In the genomic region with DNA sequence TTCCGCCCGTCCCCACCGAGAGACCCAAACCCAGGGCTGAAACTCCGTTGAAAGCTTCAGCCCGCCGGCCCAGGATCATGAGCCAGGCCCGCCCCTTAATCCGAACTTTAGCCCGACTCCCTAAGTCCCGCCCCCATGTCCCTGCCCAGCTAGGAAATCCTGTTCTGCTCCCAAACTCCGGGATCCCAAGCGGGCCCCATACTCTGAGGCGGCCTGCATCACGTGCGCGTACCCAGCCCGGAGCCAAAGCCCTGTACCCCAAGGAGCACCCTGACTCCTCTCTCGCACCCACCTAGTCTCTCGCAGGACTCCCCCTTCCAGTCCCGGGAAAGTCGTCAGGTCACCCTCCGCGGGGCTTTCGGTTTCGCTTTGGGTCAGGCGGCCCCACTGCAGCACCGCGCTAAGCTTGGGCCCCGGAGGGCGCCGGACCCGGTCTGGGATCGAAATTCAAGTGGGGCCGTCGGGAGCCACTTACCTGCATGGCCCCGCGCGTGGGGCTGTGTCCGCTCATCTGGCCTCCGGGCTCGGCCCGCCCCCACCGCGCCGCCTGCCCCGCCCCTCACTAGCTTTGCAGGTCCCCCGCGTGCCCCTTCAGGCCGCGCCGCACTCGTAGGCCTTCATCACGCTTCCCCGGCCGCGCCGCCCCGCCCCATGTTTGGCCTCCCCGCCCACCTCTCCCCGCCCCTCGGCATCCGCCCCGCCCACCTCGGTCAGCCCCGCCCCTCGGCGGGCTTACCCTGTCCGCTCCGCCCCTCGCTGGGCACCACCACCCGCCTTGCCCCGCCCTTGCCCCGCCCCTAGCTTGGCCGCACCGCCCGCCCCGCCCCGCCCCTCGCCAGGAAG, we compare ENCODE assay signal across 1 cellular context.
TF ChIP-seq lines count a peak whose summit lies in the region.

A gene (minus strand): TSS at position 629 of the 843 bp plus-strand sequence. CDS start 118 bp downstream, at position 511.

TF ChIP-seq in K562, 482 proteins besides CTCF, POLR2A, EP300 and RAD21 (continued from another document and continues in another):
- TF ChIP-seq, protein P1, sequence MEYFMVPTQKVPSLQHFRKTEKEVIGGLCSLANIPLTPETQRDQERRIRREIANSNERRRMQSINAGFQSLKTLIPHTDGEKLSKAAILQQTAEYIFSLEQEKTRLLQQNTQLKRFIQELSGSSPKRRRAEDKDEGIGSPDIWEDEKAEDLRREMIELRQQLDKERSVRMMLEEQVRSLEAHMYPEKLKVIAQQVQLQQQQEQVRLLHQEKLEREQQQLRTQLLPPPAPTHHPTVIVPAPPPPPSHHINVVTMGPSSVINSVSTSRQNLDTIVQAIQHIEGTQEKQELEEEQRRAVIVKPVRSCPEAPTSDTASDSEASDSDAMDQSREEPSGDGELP (CRISPR knock-in tag; IDR thresholded peaks at IDR 0.05; ENCODE audit: borderline replicate concordance): peak; percentile 34; the same call in 1 of the 2 replicates
- TF ChIP-seq YY1 (IDR thresholded peaks at IDR 0.05; ENCODE audit: borderline replicate concordance in 1 of 3, control insufficient read depth in 1 of 3, extremely low read depth in 1 of 3, insufficient read depth in 3 of 3, insufficient read length in 1 of 3, insufficient replicate concordance in 2 of 3, low read depth in 1 of 3, low read length in 2 of 3) (peak in 1 of 3 experiments; percentile 34), RBM34 (IDR thresholded peaks at IDR 0.05; ENCODE audit: borderline replicate concordance, insufficient read depth, low read length) (no peak), SIRT6 (IDR thresholded peaks at IDR 0.05; ENCODE audit: low read depth, low read length) (no peak), XRCC3 (IDR thresholded peaks at IDR 0.05) (no peak), ZNF431 (CRISPR knock-in tag; IDR thresholded peaks at IDR 0.05) (no peak), PTTG1 (tag; IDR thresholded peaks at IDR 0.05; ENCODE audit: low read depth) (no peak), ZNF197 (CRISPR knock-in tag; IDR thresholded peaks at IDR 0.05; ENCODE audit: low read depth) (no peak), RBFOX2 (IDR thresholded peaks at IDR 0.05; ENCODE audit: low read depth, low read length) (peak; percentile 75), ZFX (CRISPR knock-in tag; IDR thresholded peaks at IDR 0.05) (peak; percentile 81), ZNF830 (CRISPR knock-in tag; IDR thresholded peaks at IDR 0.05) (no peak), DPF2 (IDR thresholded peaks at IDR 0.05) (0 out of 2 replicates have a peak, but pooled peaks have one; percentile 27), C11orf30 (IDR thresholded peaks at IDR 0.05; ENCODE audit: low read depth) (no peak), NR2C2 (CRISPR knock-in tag; IDR thresholded peaks at IDR 0.05) (0 out of 2 replicates have a peak, but pooled peaks have one; percentile 29), NR2C2 (tag; IDR thresholded peaks at IDR 0.05) (peak; percentile 81), TSC22D4 (tag; IDR thresholded peaks at IDR 0.05) (no peak), SREBF1 (IDR thresholded peaks at IDR 0.05; ENCODE audit: borderline replicate concordance, low read depth, low read length) (no peak), HDAC3 (IDR thresholded peaks at IDR 0.05; ENCODE audit: borderline replicate concordance, partially characterized antibody) (no peak), FOXM1 (IDR thresholded peaks at IDR 0.05; ENCODE audit: low read depth) (peak; percentile 83), FOXM1 (CRISPR knock-in tag; IDR thresholded peaks at IDR 0.05; ENCODE audit: low read depth) (no peak), GTF2F1 (IDR thresholded peaks at IDR 0.05; ENCODE audit: low read depth, low read length) (no peak), ZNF140 (CRISPR knock-in tag; IDR thresholded peaks at IDR 0.05) (no peak), GABPB1 (CRISPR knock-in tag; IDR thresholded peaks at IDR 0.05) (peak; percentile 37; the same call in 1 of the 2 replicates), EGR1 (conservative IDR thresholded peaks at IDR 0.05) (peak; percentile 25), SAP30 (IDR thresholded peaks at IDR 0.05; ENCODE audit: borderline replicate concordance, insufficient read depth, low read depth, low read length, poor library complexity, severe bottlenecking) (peak; percentile 23), ZBTB1 (CRISPR knock-in tag; IDR thresholded peaks at IDR 0.05; ENCODE audit: borderline replicate concordance, low read depth) (peak; percentile 51; the same call in 1 of the 2 replicates), POLR2G (IDR thresholded peaks at IDR 0.05; ENCODE audit: low read depth, low read length) (peak; percentile 76), EHMT2 (IDR thresholded peaks at IDR 0.05) (no peak), BRD4 (IDR thresholded peaks at IDR 0.05) (no peak), XRCC4 (IDR thresholded peaks at IDR 0.05; ENCODE audit: extremely low read depth, insufficient read depth, insufficient read length) (no peak), ZNF551 (CRISPR knock-in tag; IDR thresholded peaks at IDR 0.05) (no peak), GABPA (tag; conservative IDR thresholded peaks at IDR 0.05; ENCODE audit: low read depth) (peak; percentile 12; the same call in 1 of the 2 replicates), BRF1 (IDR thresholded peaks at IDR 0.05; ENCODE audit: borderline replicate concordance, extremely low read depth, insufficient read length) (no peak), MAZ (CRISPR knock-in tag; conservative IDR thresholded peaks at IDR 0.05 in 1 of 2, IDR thresholded peaks at IDR 0.05 in 1 of 2) (peak in 1 of 2 experiments; percentile 85; a peak in 3 of 4 replicates), MECOM (CRISPR knock-in tag; IDR thresholded peaks at IDR 0.05) (no peak), RAD51 (IDR thresholded peaks at IDR 0.05; ENCODE audit: borderline replicate concordance, low read depth) (no peak), POLR2B (IDR thresholded peaks at IDR 0.05; ENCODE audit: low read depth, partially characterized antibody) (no peak), MEF2D (tag; conservative IDR thresholded peaks at IDR 0.05; ENCODE audit: low read depth) (no peak), SUPT5H (IDR thresholded peaks at IDR 0.05) (peak; percentile 61), NR2F6 (CRISPR knock-in tag; IDR thresholded peaks at IDR 0.05) (no peak), L3MBTL2 (IDR thresholded peaks at IDR 0.05) (peak; percentile 36; the same call in 1 of the 2 replicates)
- TF ChIP-seq, protein P2, sequence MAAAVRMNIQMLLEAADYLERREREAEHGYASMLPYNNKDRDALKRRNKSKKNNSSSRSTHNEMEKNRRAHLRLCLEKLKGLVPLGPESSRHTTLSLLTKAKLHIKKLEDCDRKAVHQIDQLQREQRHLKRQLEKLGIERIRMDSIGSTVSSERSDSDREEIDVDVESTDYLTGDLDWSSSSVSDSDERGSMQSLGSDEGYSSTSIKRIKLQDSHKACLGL (CRISPR knock-in tag; IDR thresholded peaks at IDR 0.05; ENCODE audit: borderline replicate concordance, poor library complexity, severe bottlenecking): no peak
- TF ChIP-seq, protein P3, sequence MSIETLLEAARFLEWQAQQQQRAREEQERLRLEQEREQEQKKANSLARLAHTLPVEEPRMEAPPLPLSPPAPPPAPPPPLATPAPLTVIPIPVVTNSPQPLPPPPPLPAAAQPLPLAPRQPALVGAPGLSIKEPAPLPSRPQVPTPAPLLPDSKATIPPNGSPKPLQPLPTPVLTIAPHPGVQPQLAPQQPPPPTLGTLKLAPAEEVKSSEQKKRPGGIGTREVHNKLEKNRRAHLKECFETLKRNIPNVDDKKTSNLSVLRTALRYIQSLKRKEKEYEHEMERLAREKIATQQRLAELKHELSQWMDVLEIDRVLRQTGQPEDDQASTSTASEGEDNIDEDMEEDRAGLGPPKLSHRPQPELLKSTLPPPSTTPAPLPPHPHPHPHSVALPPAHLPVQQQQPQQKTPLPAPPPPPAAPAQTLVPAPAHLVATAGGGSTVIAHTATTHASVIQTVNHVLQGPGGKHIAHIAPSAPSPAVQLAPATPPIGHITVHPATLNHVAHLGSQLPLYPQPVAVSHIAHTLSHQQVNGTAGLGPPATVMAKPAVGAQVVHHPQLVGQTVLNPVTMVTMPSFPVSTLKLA (conservative IDR thresholded peaks at IDR 0.05): peak; percentile 71 to 80
- TF ChIP-seq, protein P4, sequence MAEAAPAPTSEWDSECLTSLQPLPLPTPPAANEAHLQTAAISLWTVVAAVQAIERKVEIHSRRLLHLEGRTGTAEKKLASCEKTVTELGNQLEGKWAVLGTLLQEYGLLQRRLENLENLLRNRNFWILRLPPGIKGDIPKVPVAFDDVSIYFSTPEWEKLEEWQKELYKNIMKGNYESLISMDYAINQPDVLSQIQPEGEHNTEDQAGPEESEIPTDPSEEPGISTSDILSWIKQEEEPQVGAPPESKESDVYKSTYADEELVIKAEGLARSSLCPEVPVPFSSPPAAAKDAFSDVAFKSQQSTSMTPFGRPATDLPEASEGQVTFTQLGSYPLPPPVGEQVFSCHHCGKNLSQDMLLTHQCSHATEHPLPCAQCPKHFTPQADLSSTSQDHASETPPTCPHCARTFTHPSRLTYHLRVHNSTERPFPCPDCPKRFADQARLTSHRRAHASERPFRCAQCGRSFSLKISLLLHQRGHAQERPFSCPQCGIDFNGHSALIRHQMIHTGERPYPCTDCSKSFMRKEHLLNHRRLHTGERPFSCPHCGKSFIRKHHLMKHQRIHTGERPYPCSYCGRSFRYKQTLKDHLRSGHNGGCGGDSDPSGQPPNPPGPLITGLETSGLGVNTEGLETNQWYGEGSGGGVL (CRISPR knock-in tag; IDR thresholded peaks at IDR 0.05): no peak
- TF ChIP-seq, protein P5, sequence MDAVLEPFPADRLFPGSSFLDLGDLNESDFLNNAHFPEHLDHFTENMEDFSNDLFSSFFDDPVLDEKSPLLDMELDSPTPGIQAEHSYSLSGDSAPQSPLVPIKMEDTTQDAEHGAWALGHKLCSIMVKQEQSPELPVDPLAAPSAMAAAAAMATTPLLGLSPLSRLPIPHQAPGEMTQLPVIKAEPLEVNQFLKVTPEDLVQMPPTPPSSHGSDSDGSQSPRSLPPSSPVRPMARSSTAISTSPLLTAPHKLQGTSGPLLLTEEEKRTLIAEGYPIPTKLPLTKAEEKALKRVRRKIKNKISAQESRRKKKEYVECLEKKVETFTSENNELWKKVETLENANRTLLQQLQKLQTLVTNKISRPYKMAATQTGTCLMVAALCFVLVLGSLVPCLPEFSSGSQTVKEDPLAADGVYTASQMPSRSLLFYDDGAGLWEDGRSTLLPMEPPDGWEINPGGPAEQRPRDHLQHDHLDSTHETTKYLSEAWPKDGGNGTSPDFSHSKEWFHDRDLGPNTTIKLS (IDR thresholded peaks at IDR 0.05; ENCODE audit: borderline replicate concordance, low read depth): no peak
- TF ChIP-seq, protein P6, sequence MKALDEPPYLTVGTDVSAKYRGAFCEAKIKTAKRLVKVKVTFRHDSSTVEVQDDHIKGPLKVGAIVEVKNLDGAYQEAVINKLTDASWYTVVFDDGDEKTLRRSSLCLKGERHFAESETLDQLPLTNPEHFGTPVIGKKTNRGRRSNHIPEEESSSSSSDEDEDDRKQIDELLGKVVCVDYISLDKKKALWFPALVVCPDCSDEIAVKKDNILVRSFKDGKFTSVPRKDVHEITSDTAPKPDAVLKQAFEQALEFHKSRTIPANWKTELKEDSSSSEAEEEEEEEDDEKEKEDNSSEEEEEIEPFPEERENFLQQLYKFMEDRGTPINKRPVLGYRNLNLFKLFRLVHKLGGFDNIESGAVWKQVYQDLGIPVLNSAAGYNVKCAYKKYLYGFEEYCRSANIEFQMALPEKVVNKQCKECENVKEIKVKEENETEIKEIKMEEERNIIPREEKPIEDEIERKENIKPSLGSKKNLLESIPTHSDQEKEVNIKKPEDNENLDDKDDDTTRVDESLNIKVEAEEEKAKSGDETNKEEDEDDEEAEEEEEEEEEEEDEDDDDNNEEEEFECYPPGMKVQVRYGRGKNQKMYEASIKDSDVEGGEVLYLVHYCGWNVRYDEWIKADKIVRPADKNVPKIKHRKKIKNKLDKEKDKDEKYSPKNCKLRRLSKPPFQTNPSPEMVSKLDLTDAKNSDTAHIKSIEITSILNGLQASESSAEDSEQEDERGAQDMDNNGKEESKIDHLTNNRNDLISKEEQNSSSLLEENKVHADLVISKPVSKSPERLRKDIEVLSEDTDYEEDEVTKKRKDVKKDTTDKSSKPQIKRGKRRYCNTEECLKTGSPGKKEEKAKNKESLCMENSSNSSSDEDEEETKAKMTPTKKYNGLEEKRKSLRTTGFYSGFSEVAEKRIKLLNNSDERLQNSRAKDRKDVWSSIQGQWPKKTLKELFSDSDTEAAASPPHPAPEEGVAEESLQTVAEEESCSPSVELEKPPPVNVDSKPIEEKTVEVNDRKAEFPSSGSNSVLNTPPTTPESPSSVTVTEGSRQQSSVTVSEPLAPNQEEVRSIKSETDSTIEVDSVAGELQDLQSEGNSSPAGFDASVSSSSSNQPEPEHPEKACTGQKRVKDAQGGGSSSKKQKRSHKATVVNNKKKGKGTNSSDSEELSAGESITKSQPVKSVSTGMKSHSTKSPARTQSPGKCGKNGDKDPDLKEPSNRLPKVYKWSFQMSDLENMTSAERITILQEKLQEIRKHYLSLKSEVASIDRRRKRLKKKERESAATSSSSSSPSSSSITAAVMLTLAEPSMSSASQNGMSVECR (CRISPR knock-in tag; IDR thresholded peaks at IDR 0.05): peak; percentile 76
- TF ChIP-seq, protein P7, sequence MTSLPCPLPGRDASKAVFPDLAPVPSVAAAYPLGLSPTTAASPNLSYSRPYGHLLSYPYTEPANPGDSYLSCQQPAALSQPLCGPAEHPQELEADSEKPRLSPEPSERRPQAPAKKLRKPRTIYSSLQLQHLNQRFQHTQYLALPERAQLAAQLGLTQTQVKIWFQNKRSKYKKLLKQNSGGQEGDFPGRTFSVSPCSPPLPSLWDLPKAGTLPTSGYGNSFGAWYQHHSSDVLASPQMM (CRISPR knock-in tag; IDR thresholded peaks at IDR 0.05): no peak
- TF ChIP-seq, protein P8, sequence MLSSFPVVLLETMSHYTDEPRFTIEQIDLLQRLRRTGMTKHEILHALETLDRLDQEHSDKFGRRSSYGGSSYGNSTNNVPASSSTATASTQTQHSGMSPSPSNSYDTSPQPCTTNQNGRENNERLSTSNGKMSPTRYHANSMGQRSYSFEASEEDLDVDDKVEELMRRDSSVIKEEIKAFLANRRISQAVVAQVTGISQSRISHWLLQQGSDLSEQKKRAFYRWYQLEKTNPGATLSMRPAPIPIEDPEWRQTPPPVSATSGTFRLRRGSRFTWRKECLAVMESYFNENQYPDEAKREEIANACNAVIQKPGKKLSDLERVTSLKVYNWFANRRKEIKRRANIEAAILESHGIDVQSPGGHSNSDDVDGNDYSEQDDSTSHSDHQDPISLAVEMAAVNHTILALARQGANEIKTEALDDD (IDR thresholded peaks at IDR 0.05): no peak
- TF ChIP-seq, protein P9, sequence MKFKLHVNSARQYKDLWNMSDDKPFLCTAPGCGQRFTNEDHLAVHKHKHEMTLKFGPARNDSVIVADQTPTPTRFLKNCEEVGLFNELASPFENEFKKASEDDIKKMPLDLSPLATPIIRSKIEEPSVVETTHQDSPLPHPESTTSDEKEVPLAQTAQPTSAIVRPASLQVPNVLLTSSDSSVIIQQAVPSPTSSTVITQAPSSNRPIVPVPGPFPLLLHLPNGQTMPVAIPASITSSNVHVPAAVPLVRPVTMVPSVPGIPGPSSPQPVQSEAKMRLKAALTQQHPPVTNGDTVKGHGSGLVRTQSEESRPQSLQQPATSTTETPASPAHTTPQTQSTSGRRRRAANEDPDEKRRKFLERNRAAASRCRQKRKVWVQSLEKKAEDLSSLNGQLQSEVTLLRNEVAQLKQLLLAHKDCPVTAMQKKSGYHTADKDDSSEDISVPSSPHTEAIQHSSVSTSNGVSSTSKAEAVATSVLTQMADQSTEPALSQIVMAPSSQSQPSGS (CRISPR knock-in tag; IDR thresholded peaks at IDR 0.05): no peak
- TF ChIP-seq, protein P10, sequence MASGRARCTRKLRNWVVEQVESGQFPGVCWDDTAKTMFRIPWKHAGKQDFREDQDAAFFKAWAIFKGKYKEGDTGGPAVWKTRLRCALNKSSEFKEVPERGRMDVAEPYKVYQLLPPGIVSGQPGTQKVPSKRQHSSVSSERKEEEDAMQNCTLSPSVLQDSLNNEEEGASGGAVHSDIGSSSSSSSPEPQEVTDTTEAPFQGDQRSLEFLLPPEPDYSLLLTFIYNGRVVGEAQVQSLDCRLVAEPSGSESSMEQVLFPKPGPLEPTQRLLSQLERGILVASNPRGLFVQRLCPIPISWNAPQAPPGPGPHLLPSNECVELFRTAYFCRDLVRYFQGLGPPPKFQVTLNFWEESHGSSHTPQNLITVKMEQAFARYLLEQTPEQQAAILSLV (tag; IDR thresholded peaks at IDR 0.05): no peak
